8 cellular contexts compared by ENCODE assay signal in the genomic region with DNA sequence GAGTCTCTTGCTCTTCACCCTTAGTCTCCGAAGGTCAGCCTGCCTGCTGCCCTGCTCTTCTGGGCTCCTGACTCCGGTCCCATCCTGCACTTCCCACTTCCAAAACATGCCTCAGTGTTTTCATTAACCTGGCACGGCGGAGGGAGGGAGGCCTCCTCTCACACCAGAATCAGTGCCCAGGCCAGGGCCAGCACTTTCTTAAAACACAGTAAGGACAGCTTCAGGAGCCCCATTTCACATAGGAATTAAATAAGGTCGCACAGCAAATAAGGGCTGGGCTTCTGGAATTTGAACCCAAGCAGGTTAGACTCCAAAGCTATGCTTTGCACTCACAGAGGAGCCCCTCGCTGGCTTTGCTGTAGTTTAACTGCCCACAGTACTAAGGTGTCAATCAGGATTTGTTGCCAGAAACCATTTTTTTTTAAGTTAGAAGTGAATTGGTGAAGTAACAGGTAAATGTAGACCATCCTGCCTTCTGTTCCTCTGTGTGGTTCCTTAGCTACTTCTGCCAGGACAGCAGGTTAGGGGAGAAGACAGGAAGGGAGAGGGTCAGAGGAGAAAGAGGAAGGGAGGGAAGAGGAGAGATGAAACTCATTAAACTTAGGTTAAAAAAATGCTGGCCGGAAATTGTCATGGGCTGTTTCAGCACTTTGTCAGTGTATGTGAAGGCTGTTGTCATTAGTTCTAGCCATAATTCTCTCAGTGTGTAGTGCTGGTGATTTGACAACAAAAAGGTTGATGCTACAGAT. TPM values are rescaled to one million over a fixed set of nuclear protein-coding genes. Genes with fewer than 3 reads are reported as not detected.
A peak's percentile ranks its signal among the peaks of the same experiment; 100 is the strongest.
DNase-seq lines count a peak whose midpoint lies in the region; ATAC-seq and TF ChIP-seq lines count a peak whose summit lies in the region.

No MANE protein-coding gene starts in this region.

- no peaks in the 10 kb centered on the region for H3K27me3 ChIP-seq in SJSA1 (replicated peaks)
- no peaks in the 10 kb centered on the region for H3K27me3 ChIP-seq in heart right ventricle
- H3K27me3 ChIP-seq in rectal smooth muscle tissue (ENCODE audit: control insufficient read depth, insufficient read depth, low read length): no peaks in the 10 kb centered on the region

- H3K4me1 ChIP-seq in SJSA1 (replicated peaks) (peaks cover 74% of the 10 kb centered on the region), heart right ventricle (peaks cover 34 to 90% (median 86%) of the 10 kb centered on the region in 9 donors), rectal smooth muscle tissue (ENCODE audit: control insufficient read depth, insufficient read depth, low read length) (peaks cover 8% of the 10 kb centered on the region)

- DNase-seq in SJSA1 (ENCODE audit: low read depth in 1 of 2, low spot score in 2 of 2): peak in 1 of 2 experiments; percentile 17
- DNase-seq in heart right ventricle: peak in 1 of 2 donors; percentile 18
- DNase-seq in GM03348 (ENCODE audit: low spot score): no peak
- DNase-seq in NCI-H2171 treated with DMSO at 0.1 percent for 48 hours (lab: John Stamatoyannopoulos, UW): no peak
- no peak for DNase-seq in NCI-H82 (lab: John Stamatoyannopoulos, UW)

- no peak overlapping the region for H3K9ac ChIP-seq in rectal smooth muscle tissue (ENCODE audit: low read length)

- H3K4me3 ChIP-seq in GM12875 (ENCODE audit: low read depth, low read length): peak overlapping the region; percentile 50
- H3K4me3 ChIP-seq in SJSA1: peak overlapping the region; percentile 80
- peak overlapping the region; percentile 65 to 92 (median 74) for H3K4me3 ChIP-seq in heart right ventricle
- peak overlapping the region; percentile 79 for H3K4me3 ChIP-seq in rectal smooth muscle tissue (ENCODE audit: low read length)

- 32 to 40% methylated on average over 7 of the region's 7 CpGs for WGBS in heart right ventricle, 2 donors

- no peaks in the 10 kb centered on the region for H3K9me3 ChIP-seq in SJSA1 (replicated peaks)
- H3K9me3 ChIP-seq in heart right ventricle: peaks cover 0 to 6% (median 0%) of the 10 kb centered on the region in 11 donors

- ATAC-seq in heart right ventricle (no peak), GM19395 (IDR thresholded peaks at IDR 0.05; ENCODE audit: unreplicated experiment) (no peak)

- intact Hi-C loops in heart right ventricle (cut with DNase I): loop anchor here in 1 of 10 donors (2.0 kb wide), 1 partner anchor 14 kb away; no protein-coding TSS in a partner anchor

- no peak overlapping the region for H3K27ac ChIP-seq in SJSA1
- H3K27ac ChIP-seq in heart right ventricle: peak overlapping the region; percentile 76 to 98 (median 93)
- H3K27ac ChIP-seq in rectal smooth muscle tissue (ENCODE audit: low read depth, low read length): peak overlapping the region; percentile 68

- TF ChIP-seq CTCF in GM12875 (IDR thresholded peaks at IDR 0.05; ENCODE audit: borderline replicate concordance, insufficient read depth, low read depth, low read length) (no peak), heart right ventricle (IDR thresholded peaks at IDR 0.05) (no peak)

- H3K36me3 ChIP-seq in SJSA1 (peaks cover under 1% of the 10 kb centered on the region; the same call in 1 of the 2 replicates), heart right ventricle (peaks cover 0 to 11% (median 6%) of the 10 kb centered on the region in 9 donors), rectal smooth muscle tissue (ENCODE audit: control insufficient read depth, insufficient read depth, low read length) (peaks cover 2% of the 10 kb centered on the region)

RNA-seq across cellular contexts. Expression of a gene that starts 1.1 kb away (rescaled TPM):
- total RNA-seq in SJSA1 (2014; rRNA removed; shearing (Covaris generic)): 9.2 and 19.7 TPM in 2 replicates
- total RNA-seq in heart right ventricle: 100 to 1,000 TPM in 2 of 10 donors, 10 to 100 TPM in 8; 73.3 to 120 (median 79.9) TPM
- 10 to 100 TPM; 41.2 to 89.4 TPM for polyA plus RNA-seq in heart right ventricle

RNA-seq across cellular contexts. Expression of a gene that starts 18.0 kb away (rescaled TPM):
- total RNA-seq in SJSA1 (2014; rRNA removed; shearing (Covaris generic)): 4.9 and 6.8 TPM in 2 replicates
- total RNA-seq in heart right ventricle: 100 to 1,000 TPM in 1 of 10 donors, 10 to 100 TPM in 9; 10.0 to 172 (median 23.8) TPM
- 10 to 100 TPM; 27.6 to 40.3 TPM for polyA plus RNA-seq in heart right ventricle

RNA-seq across cellular contexts. Expression of a gene that starts 40.1 kb away (rescaled TPM):
- total RNA-seq in SJSA1 (2014; rRNA removed; shearing (Covaris generic)): 59.6 and 88.5 TPM in 2 replicates
- total RNA-seq in heart right ventricle: 10 to 100 TPM; 11.0 to 17.2 (median 15.4) TPM
- 10 to 100 TPM; 16.2 to 16.3 TPM for polyA plus RNA-seq in heart right ventricle

RNA-seq across cellular contexts. Expression of a gene that starts 49.5 kb away (rescaled TPM):
- not detected in 2 replicates for total RNA-seq in SJSA1 (2014; rRNA removed; shearing (Covaris generic))
- total RNA-seq in heart right ventricle: under 1 TPM in 2 of 10 donors, not detected in 8; 0.17 to 0.22 TPM
- not detected for polyA plus RNA-seq in heart right ventricle
